In the genomic region with DNA sequence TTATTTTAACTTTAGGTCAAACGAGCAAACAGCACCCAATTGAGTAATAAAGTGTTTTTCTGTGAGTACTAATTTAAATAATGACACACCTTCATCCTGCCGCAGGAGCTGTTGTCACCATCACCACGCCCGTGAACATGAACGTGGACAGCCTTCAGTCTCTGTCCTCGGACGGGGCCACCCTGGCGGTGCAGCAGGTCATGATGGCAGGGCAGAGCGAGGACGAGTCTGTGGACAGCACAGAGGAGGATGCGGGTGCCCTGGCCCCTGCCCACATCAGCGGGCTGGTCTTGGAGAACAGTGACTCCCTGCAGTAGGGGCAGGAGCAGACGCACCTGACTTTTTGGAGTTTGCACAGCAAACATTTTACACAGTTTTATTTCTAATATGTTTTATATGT, we compare ENCODE assay signal across 7 cellular contexts.
"Had no signal": no experiment of that assay in that cellular context is flagged by ENCODE, and none has a peak within 500 bp of the region (broad histone marks: within the 10 kb centered on the region; RNA-seq: fewer than 3 reads in every experiment).

No MANE protein-coding gene starts in this region.

- ATAC-seq: GM23338, HCT116, HepG2 had no signal

- DNase-seq: H7, HFFc6 had no signal

- H3K4me3 ChIP-seq: GM23338, HAP-1 had no signal

- H3K27ac ChIP-seq: HL-60 had no signal

- H3K9me3 ChIP-seq: HAP-1 had no signal
